ENCODE assay signal across 22 cellular contexts in the genomic region with DNA sequence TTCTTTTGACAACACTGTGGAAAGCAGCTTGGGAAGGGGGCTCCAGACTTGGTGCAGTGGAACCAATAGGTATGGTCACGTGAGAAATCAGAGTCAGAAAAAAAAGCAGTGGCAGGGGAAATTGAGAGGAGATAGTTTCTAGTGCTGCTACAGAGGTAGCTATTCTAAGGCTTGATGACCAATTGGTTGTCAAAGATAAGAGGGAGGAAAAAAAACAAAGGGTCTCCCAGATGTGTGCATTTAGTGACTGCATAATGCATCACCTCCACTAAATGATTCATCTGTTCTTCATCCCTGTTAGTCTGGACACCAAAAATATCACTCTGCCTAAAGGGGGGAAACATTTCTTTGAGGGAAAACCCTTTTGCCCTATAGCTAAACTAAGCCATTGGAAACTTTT. TPM values are rescaled to one million over a fixed set of nuclear protein-coding genes. Genes with fewer than 3 reads are reported as not detected.
DNase-seq lines count a peak whose midpoint lies in the region; ATAC-seq and TF ChIP-seq lines count a peak whose summit lies in the region.
"Had no signal": no experiment of that assay in that cellular context is flagged by ENCODE, and none has a peak within 500 bp of the region (broad histone marks: within the 10 kb centered on the region; RNA-seq: fewer than 3 reads in every experiment).

No MANE protein-coding gene starts in this region.

- peaks cover 12% of the 10 kb centered on the region for H3K4me1 ChIP-seq in IMR-90 (ENCODE audit: control insufficient read depth, insufficient read depth, low read length)
- peaks cover 16% of the 10 kb centered on the region for H3K4me1 ChIP-seq in CD4-positive, alpha-beta memory T cell (ENCODE audit: insufficient read depth, low read length)
- H3K4me1 ChIP-seq: Caco-2, testis had no signal

- H3K27ac Mint-ChIP-seq in activated naive CD8-positive, alpha-beta T cell treated with anti-CD3 and anti-CD28 coated beads, Interleukin-2, amount 50 U/mL, for 24 hours, result peak overlapping the region; percentile 93
- H3K27ac Mint-ChIP-seq in CD4-positive, alpha-beta memory T cell, result peak overlapping the region in 1 of 7 donors; percentile 54
- no peak overlapping the region for H3K27ac Mint-ChIP-seq in activated T-helper 1 cell treated with anti-CD3 and anti-CD28 coated beads, Interleukin-12 subunit alpha, Interleukin-12 subunit beta, Interleukin-2, Interleukin-4 antibody, amounts not matched to agents 30 ng/mL and 10 ng/mL and 1 ng/mL, durations not matched to agents 14 hours and 24 hours and 36 hours
- H3K27ac Mint-ChIP-seq: activated naive CD4-positive, alpha-beta T cell treated with anti-CD3 and anti-CD28 coated beads, Interleukin-2, amount 10 ng/mL, durations not matched to agents 7 days and 5 days; brain; progenitor cell of endocrine pancreas had no signal

- DNase-seq in EL (peak; percentile 48), IMR-90 (peak; percentile 77), iris pigment epithelial cell (ENCODE audit: low read depth) (peak; percentile 20), NOMO-1 treated with dmso at 0.1 percent for 144 hours (lab: John Stamatoyannopoulos, UW; ENCODE audit: unreplicated experiment) (no peak)
- DNase-seq in activated naive CD8-positive, alpha-beta T cell treated with anti-CD3 and anti-CD28 coated beads, Interleukin-2, amount 50 U/mL, for 24 hours, result no peak
- DNase-seq in activated naive CD4-positive, alpha-beta T cell (lab: John Stamatoyannopoulos, UW), result no peak
- no peak for DNase-seq in CD4-positive, alpha-beta memory T cell
- DNase-seq in activated T-helper 1 cell treated with anti-CD3 and anti-CD28 coated beads, Interleukin-12 subunit alpha, Interleukin-12 subunit beta, Interleukin-2, Interleukin-4 antibody, amounts not matched to agents 30 ng/mL and 10 ng/mL and 1 ng/mL, durations not matched to agents 14 hours and 24 hours and 36 hours (ENCODE audit: low spot score), result no peak
- DNase-seq: activated CD4-positive, alpha-beta T cell treated with anti-CD3 and anti-CD28 coated beads for 4 hours; activated naive CD4-positive, alpha-beta T cell treated with anti-CD3 and anti-CD28 coated beads, Interleukin-2, amount 10 ng/mL, durations not matched to agents 7 days and 5 days; Caco-2; H7; heart right ventricle; naive thymus-derived CD4-positive, alpha-beta T cell; NCI-H2029; NCI-H524 treated with DMSO at 0.1 percent for 48 hours; small intestine; stimulated activated CD8-positive, alpha-beta memory T cell treated with anti-CD3 and anti-CD28 coated beads, Interleukin-4, amount 100 ng/mL, for 48 hours; T-helper 9 cell; testis had no signal

- H3K9me3 Mint-ChIP-seq in activated naive CD8-positive, alpha-beta T cell treated with anti-CD3 and anti-CD28 coated beads, Interleukin-2, amount 50 U/mL, for 24 hours, result peaks cover 21% of the 10 kb centered on the region
- peaks cover 0 to 7% (median 0%) of the 10 kb centered on the region in 8 donors for H3K9me3 Mint-ChIP-seq in CD4-positive, alpha-beta memory T cell
- H3K9me3 Mint-ChIP-seq in activated T-helper 1 cell treated with anti-CD3 and anti-CD28 coated beads, Interleukin-12 subunit alpha, Interleukin-12 subunit beta, Interleukin-2, Interleukin-4 antibody, amounts not matched to agents 30 ng/mL and 10 ng/mL and 1 ng/mL, durations not matched to agents 14 hours and 24 hours and 36 hours, result peaks cover 14% of the 10 kb centered on the region

- ATAC-seq in IMR-90 (ENCODE audit: low read depth), result peak; percentile 16; the same call in 1 of the 2 replicates
- peak; percentile 97 for ATAC-seq in activated naive CD8-positive, alpha-beta T cell treated with anti-CD3 and anti-CD28 coated beads, Interleukin-2, amount 50 U/mL, for 24 hours
- ATAC-seq: heart right ventricle; naive thymus-derived CD4-positive, alpha-beta T cell had no signal

- CTCF ChIA-PET in IMR-90 (lab: Yijun Ruan, JAX), result interaction anchor here (0.6 kb wide), 1 partner anchor 252 kb away, joined by 5 read pairs; no protein-coding TSS in a partner anchor
- CTCF ChIA-PET in CD4-positive, alpha-beta memory T cell (lab: Charles Lee; ENCODE audit: partially characterized antibody), result interaction anchor here (0.9 to 1.4 kb wide), 5 partner anchors 11 to 179 kb away, joined by 3 to 4 read pairs (median 3); no protein-coding TSS in a partner anchor

- H3K14ac ChIP-seq in IMR-90 (replicated peaks; ENCODE audit: low read depth, low read length), result peak overlapping the region; percentile 63; the same call in 1 of the 2 replicates

- no peaks in the 10 kb centered on the region for H3K36me3 ChIP-seq in IMR-90 (ENCODE audit: control insufficient read depth, insufficient read depth, low read length)
- H3K36me3 ChIP-seq in CD4-positive, alpha-beta memory T cell (ENCODE audit: insufficient read depth, low read length), result no peaks in the 10 kb centered on the region

- H2AFZ ChIP-seq in IMR-90 (replicated peaks; ENCODE audit: low read length, poor library complexity), result no peak overlapping the region

- H3K79me1 ChIP-seq in IMR-90 (ENCODE audit: low read depth in 1 of 2, low read length in 2 of 2), result peaks cover 4 to 14% of the 10 kb centered on the region in 2 experiments; a peak in 3 of 4 replicates

- peak overlapping the region; percentile 84; the same call in 1 of the 3 replicates for H2BK15ac ChIP-seq in IMR-90 (ENCODE audit: low read depth, low read length)

- POLR2A ChIA-PET in IMR-90 (lab: Charles Lee; ENCODE audit: unreplicated experiment), result no interaction called here
- POLR2A ChIA-PET in CD4-positive, alpha-beta memory T cell (lab: Charles Lee; ENCODE audit: partially characterized antibody), result interaction anchor here (0.6 to 2.6 kb wide), 2 partner anchors 12 to 43 kb away, joined by 3 to 16 read pairs; no protein-coding TSS in a partner anchor

- H4K5ac ChIP-seq in IMR-90 (ENCODE audit: low read depth, low read length), result no peak overlapping the region

- BruUV-seq in IMR-90 (replicated peaks; lab: Mats Ljungman, UMichigan), result no TSS peak

- no peak overlapping the region; the same call in 1 of the 2 replicates for H2BK120ac ChIP-seq in IMR-90 (ENCODE audit: low read depth, low read length)

- in situ Hi-C loops in IMR-90 (cut with MboI; ENCODE audit: low sequenced_read_pairs), result no loop called here

- H4K91ac ChIP-seq in IMR-90 (ENCODE audit: insufficient read depth, low read depth, low read length), result 0 out of 2 replicates have a peak overlapping the region, but pooled peaks have one; percentile 1

- 0 out of 2 replicates have a peak, but pooled peaks cover 5% of the 10 kb centered on the region for H4K20me1 ChIP-seq in IMR-90 (ENCODE audit: insufficient read depth, low read length)

- H3K23ac ChIP-seq in IMR-90 (ENCODE audit: low read depth, low read length), result no peak overlapping the region

- H3K4me3 ChIP-seq in IMR-90 (ENCODE audit: insufficient read depth, low read depth, low read length), result no peak overlapping the region
- no peak overlapping the region for H3K4me3 ChIP-seq in CD4-positive, alpha-beta memory T cell (ENCODE audit: low read length in 2 of 2)
- H3K4me3 ChIP-seq: heart right ventricle, testis had no signal

- dilution Hi-C loops in IMR-90 (cut with HindIII; ENCODE audit: low sequenced_read_pairs, unreplicated experiment), result no loop called here

- H3K4me1 Mint-ChIP-seq in activated naive CD8-positive, alpha-beta T cell treated with anti-CD3 and anti-CD28 coated beads, Interleukin-2, amount 50 U/mL, for 24 hours, result peaks cover 25% of the 10 kb centered on the region
- peaks cover 6 to 19% (median 11%) of the 10 kb centered on the region in 4 donors for H3K4me1 Mint-ChIP-seq in CD4-positive, alpha-beta memory T cell
- no peaks in the 10 kb centered on the region for H3K4me1 Mint-ChIP-seq in activated T-helper 1 cell treated with anti-CD3 and anti-CD28 coated beads, Interleukin-12 subunit alpha, Interleukin-12 subunit beta, Interleukin-2, Interleukin-4 antibody, amounts not matched to agents 30 ng/mL and 10 ng/mL and 1 ng/mL, durations not matched to agents 14 hours and 24 hours and 36 hours (ENCODE audit: low read depth)
- H3K4me1 Mint-ChIP-seq: brain had no signal

- H4K8ac ChIP-seq in IMR-90 (ENCODE audit: low read depth in 2 of 2, low read length in 2 of 2), result peak overlapping the region in 1 of 2 experiments; percentile 39; a peak in 1 of 4 replicates

- no peaks in the 10 kb centered on the region for H3K27me3 ChIP-seq in IMR-90 (ENCODE audit: control insufficient read depth, insufficient read depth, low read length)
- no peaks in the 10 kb centered on the region for H3K27me3 ChIP-seq in CD4-positive, alpha-beta memory T cell (ENCODE audit: insufficient read depth, low read length)
- H3K27me3 ChIP-seq: heart right ventricle, testis had no signal

- no peak for TF ChIP-seq CTCF in IMR-90 (conservative IDR thresholded peaks at IDR 0.05; ENCODE audit: low read depth, low read length)

- H2BK20ac ChIP-seq in IMR-90 (ENCODE audit: low read depth, low read length), result peak overlapping the region; percentile 4; the same call in 1 of the 2 replicates

- H3K27me3 Mint-ChIP-seq in activated naive CD8-positive, alpha-beta T cell treated with anti-CD3 and anti-CD28 coated beads, Interleukin-2, amount 50 U/mL, for 24 hours, result no peaks in the 10 kb centered on the region
- no peaks in the 10 kb centered on the region for H3K27me3 Mint-ChIP-seq in CD4-positive, alpha-beta memory T cell
- H3K27me3 Mint-ChIP-seq in activated T-helper 1 cell treated with anti-CD3 and anti-CD28 coated beads, Interleukin-12 subunit alpha, Interleukin-12 subunit beta, Interleukin-2, Interleukin-4 antibody, amounts not matched to agents 30 ng/mL and 10 ng/mL and 1 ng/mL, durations not matched to agents 14 hours and 24 hours and 36 hours (ENCODE audit: insufficient read depth), result no peaks in the 10 kb centered on the region
- H3K27me3 Mint-ChIP-seq: activated naive CD4-positive, alpha-beta T cell treated with anti-CD3 and anti-CD28 coated beads, Interleukin-2, amount 10 ng/mL, durations not matched to agents 7 days and 5 days; brain; naive thymus-derived CD4-positive, alpha-beta T cell; progenitor cell of endocrine pancreas had no signal

- no peak for TF ChIP-seq RAD21 in IMR-90 (IDR thresholded peaks at IDR 0.05; ENCODE audit: low read length)

- H2AK9ac ChIP-seq in IMR-90 (replicated peaks; ENCODE audit: low read depth, low read length, poor library complexity), result peak overlapping the region; percentile 78

- H3K4me2 ChIP-seq in IMR-90 (ENCODE audit: low read depth, low read length), result peak overlapping the region; percentile 17; the same call in 1 of the 2 replicates

- peak overlapping the region; percentile 17; the same call in 1 of the 2 replicates for H2AK5ac ChIP-seq in IMR-90 (ENCODE audit: low read depth, low read length)

- 20% methylated on average over 1 of the region's 1 CpG; no CpG with 5 or more reads in 1 of the 2 experiments for WGBS in IMR-90 (ENCODE audit: extremely low coverage in 2 of 2, insufficient read length in 1 of 2), 2 experiments

- no peak overlapping the region for H3K9ac ChIP-seq in IMR-90 (ENCODE audit: low read depth, low read length)

- no peak for TF ChIP-seq POLR2A in IMR-90 (IDR thresholded peaks at IDR 0.05; ENCODE audit: low read depth, low read length)

- H3K4ac ChIP-seq in IMR-90 (ENCODE audit: low read depth, low read length), result peak overlapping the region; percentile 85; the same call in 1 of the 2 replicates

- no peak overlapping the region for H3K27ac ChIP-seq in IMR-90 (ENCODE audit: insufficient read depth, low read length)
- H3K27ac ChIP-seq in CD4-positive, alpha-beta memory T cell (ENCODE audit: low read depth, low read length), result no peak overlapping the region
- H3K27ac ChIP-seq: heart right ventricle, testis had no signal

- H3K56ac ChIP-seq in IMR-90 (ENCODE audit: extremely low read depth, insufficient read depth, low read length), result no peak overlapping the region

- no peak overlapping the region for H3K4me3 Mint-ChIP-seq in activated naive CD8-positive, alpha-beta T cell treated with anti-CD3 and anti-CD28 coated beads, Interleukin-2, amount 50 U/mL, for 24 hours
- no peak overlapping the region for H3K4me3 Mint-ChIP-seq in CD4-positive, alpha-beta memory T cell
- H3K4me3 Mint-ChIP-seq in activated T-helper 1 cell treated with anti-CD3 and anti-CD28 coated beads, Interleukin-12 subunit alpha, Interleukin-12 subunit beta, Interleukin-2, Interleukin-4 antibody, amounts not matched to agents 30 ng/mL and 10 ng/mL and 1 ng/mL, durations not matched to agents 14 hours and 24 hours and 36 hours, result no peak overlapping the region
- H3K4me3 Mint-ChIP-seq: activated naive CD4-positive, alpha-beta T cell treated with anti-CD3 and anti-CD28 coated beads, Interleukin-2, amount 10 ng/mL, durations not matched to agents 7 days and 5 days; brain; naive thymus-derived CD4-positive, alpha-beta T cell had no signal

- no peaks in the 10 kb centered on the region for H3K9me3 ChIP-seq in IMR-90 (ENCODE audit: control insufficient read depth, insufficient read depth, low read length)
- H3K9me3 ChIP-seq in CD4-positive, alpha-beta memory T cell (ENCODE audit: control insufficient read depth in 1 of 2, low read length in 2 of 2), result no peaks in the 10 kb centered on the region
- H3K9me3 ChIP-seq: Caco-2, testis had no signal

- peaks cover 46% of the 10 kb centered on the region for H3K36me3 Mint-ChIP-seq in activated naive CD8-positive, alpha-beta T cell treated with anti-CD3 and anti-CD28 coated beads, Interleukin-2, amount 50 U/mL, for 24 hours (ENCODE audit: low read depth)
- H3K36me3 Mint-ChIP-seq in CD4-positive, alpha-beta memory T cell, result peaks cover under 1 to 31% of the 10 kb centered on the region in 2 donors
- peaks cover 6% of the 10 kb centered on the region for H3K36me3 Mint-ChIP-seq in activated T-helper 1 cell treated with anti-CD3 and anti-CD28 coated beads, Interleukin-12 subunit alpha, Interleukin-12 subunit beta, Interleukin-2, Interleukin-4 antibody, amounts not matched to agents 30 ng/mL and 10 ng/mL and 1 ng/mL, durations not matched to agents 14 hours and 24 hours and 36 hours (ENCODE audit: low read depth)

- intact Hi-C loops in IMR-90 (cut with micrococcal nuclease), result no loop called here
- intact Hi-C loops in CD4-positive, alpha-beta memory T cell (cut with micrococcal nuclease), result no loop called here
- intact Hi-C loops in activated T-helper 1 cell treated with anti-CD3 and anti-CD28 coated beads, Interleukin-12 subunit alpha, Interleukin-12 subunit beta, Interleukin-2, Interleukin-4 antibody, amounts not matched to agents 30 ng/mL and 10 ng/mL and 1 ng/mL, durations not matched to agents 14 hours and 24 hours and 36 hours (cut with micrococcal nuclease), result no loop called here

- peaks cover 6% of the 10 kb centered on the region for H3K9me1 ChIP-seq in IMR-90 (ENCODE audit: insufficient read depth, low read length)

- no peak overlapping the region for H2BK5ac ChIP-seq in IMR-90 (ENCODE audit: low read depth, low read length, poor library complexity, severe bottlenecking)

- H3K18ac ChIP-seq in IMR-90 (ENCODE audit: low read depth, low read length), result peak overlapping the region; percentile 23; the same call in 1 of the 2 replicates

RNA-seq across cellular contexts. Expression of a gene that starts 56.5 kb away (rescaled TPM):
- 17.5 and 17.9 TPM in 2 replicates for total RNA-seq in IMR-90 (2012; rRNA removed)
- polyA plus RNA-seq in IMR-90 (2012; rRNA removed), result 25.3 and 29.5 TPM in 2 replicates
- polyA plus RNA-seq in IMR-90 (2012; cell fraction: cytosol; rRNA removed), result 6.8 and 10.2 TPM in 2 replicates
- polyA plus RNA-seq in IMR-90 (2012; cell fraction: nucleus; rRNA removed; ENCODE audit: low replicate concordance), result 205 and 279 TPM in 2 replicates
- 10 to 100 TPM; 71.0 to 71.1 TPM for total RNA-seq in CD4-positive, alpha-beta memory T cell
- polyA plus RNA-seq in CD4-positive, alpha-beta memory T cell, result 10 to 100 TPM in 1 of 2 donors, 1 to 10 TPM in 1; 8.1 to 17.0 TPM
- 45.7 and 46.1 TPM in 2 replicates for total RNA-seq in activated T-helper 1 cell treated with anti-CD3 and anti-CD28 coated beads, Interleukin-12 subunit alpha, Interleukin-12 subunit beta, Interleukin-2, Interleukin-4 antibody, amounts not matched to agents 30 ng/mL and 10 ng/mL and 1 ng/mL, durations not matched to agents 14 hours and 24 hours and 36 hours

RNA-seq across cellular contexts. Expression of a gene that starts 58.2 kb away (rescaled TPM):
- 78.0 and 80.3 TPM in 2 replicates for total RNA-seq in IMR-90 (2012; rRNA removed)
- 54.5 and 56.5 TPM in 2 replicates for polyA plus RNA-seq in IMR-90 (2012; rRNA removed)
- 26.7 and 39.9 TPM in 2 replicates for polyA plus RNA-seq in IMR-90 (2012; cell fraction: cytosol; rRNA removed)
- polyA plus RNA-seq in IMR-90 (2012; cell fraction: nucleus; rRNA removed; ENCODE audit: low replicate concordance), result 54.3 and 72.4 TPM in 2 replicates
- total RNA-seq in CD4-positive, alpha-beta memory T cell, result 100 to 1,000 TPM; 156 to 169 TPM
- 100 to 1,000 TPM in 1 of 2 donors, 10 to 100 TPM in 1; 26.4 to 168 TPM for polyA plus RNA-seq in CD4-positive, alpha-beta memory T cell
- 123 and 131 TPM in 2 replicates for total RNA-seq in activated T-helper 1 cell treated with anti-CD3 and anti-CD28 coated beads, Interleukin-12 subunit alpha, Interleukin-12 subunit beta, Interleukin-2, Interleukin-4 antibody, amounts not matched to agents 30 ng/mL and 10 ng/mL and 1 ng/mL, durations not matched to agents 14 hours and 24 hours and 36 hours

Comparison
In these comparisons a context has a peak if more than half of its experiments do, and no peak if none do; other contexts are left out.
1. DNase-seq: peak in EL (single experiment), IMR-90 (single experiment) and iris pigment epithelial cell (single experiment); none in activated naive CD8-positive, alpha-beta T cell treated with anti-CD3 and anti-CD28 coated beads, Interleukin-2, amount 50 U/mL, for 24 hours (single experiment), activated naive CD4-positive, alpha-beta T cell (0 of 4), CD4-positive, alpha-beta memory T cell (0 of 5), NOMO-1 treated with dmso at 0.1 percent for 144 hours (single experiment) and activated T-helper 1 cell treated with anti-CD3 and anti-CD28 coated beads, Interleukin-12 subunit alpha, Interleukin-12 subunit beta, Interleukin-2, Interleukin-4 antibody, amounts not matched to agents 30 ng/mL and 10 ng/mL and 1 ng/mL, durations not matched to agents 14 hours and 24 hours and 36 hours (single experiment).